9 cellular contexts compared by ENCODE assay signal in the genomic region with DNA sequence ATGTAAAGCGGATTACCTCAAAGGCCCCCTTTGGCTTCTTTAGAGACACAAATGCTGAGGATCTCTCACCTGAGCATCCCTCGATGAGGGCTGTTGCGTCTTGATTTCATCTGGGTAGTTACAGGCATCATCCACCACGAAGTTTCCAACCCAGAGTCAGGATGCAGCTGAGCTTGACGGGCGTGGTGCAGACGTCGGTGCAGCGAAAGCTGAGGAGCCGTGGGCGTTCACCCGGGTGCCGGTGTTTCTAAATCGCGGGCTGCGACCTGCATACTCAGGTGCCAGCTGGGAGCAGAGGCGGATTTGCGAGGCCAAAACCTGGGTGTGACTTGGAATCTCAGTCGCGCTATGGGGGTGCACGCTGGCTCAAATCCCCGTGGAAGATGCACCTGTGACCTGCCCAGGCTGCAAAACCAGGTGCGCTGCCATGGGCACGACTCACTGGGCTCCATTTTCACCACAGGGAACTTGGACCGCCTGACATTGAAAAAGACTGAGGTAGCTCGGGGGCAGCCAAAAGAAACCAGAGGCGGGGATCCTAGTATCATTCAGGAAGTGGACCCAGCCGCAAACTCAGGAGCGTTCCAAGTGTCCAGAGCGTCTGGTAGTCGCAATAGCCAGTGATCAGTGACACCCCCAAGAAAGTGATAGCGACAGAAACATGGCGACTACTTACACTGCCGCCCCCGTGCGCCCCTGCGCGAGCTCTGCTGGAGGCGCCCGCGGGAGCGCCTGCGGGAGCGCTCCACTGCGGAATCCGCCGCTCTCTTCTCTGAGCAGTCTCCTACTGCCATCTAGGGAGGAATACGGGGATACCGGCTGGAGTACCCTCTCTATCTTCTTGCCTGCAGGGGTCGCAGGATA. TPM values are rescaled to one million over a fixed set of nuclear protein-coding genes. Genes with fewer than 3 reads are reported as not detected.
DNase-seq lines count a peak whose midpoint lies in the region; ATAC-seq, FAIRE-seq and TF ChIP-seq lines count a peak whose summit lies in the region.
"Had no signal": no experiment of that assay in that cellular context is flagged by ENCODE, and none has a peak within 500 bp of the region (broad histone marks: within the 10 kb centered on the region; RNA-seq: fewer than 3 reads in every experiment).

No MANE protein-coding gene starts in this region.

- peaks cover 50% of the 10 kb centered on the region for H3K27me3 ChIP-seq in HUES6 (ENCODE audit: control insufficient read depth, insufficient read depth, low read length)
- H3K27me3 ChIP-seq in pancreas, result peaks cover 0 to 27% (median 10%) of the 10 kb centered on the region in 4 donors

- H3K9ac ChIP-seq in HUES6 (ENCODE audit: low read length), result peak overlapping the region; percentile 9

- H3K4me3 Mint-ChIP-seq in Calu3 (ENCODE audit: low read depth, unreplicated experiment), result peak overlapping the region; percentile 63

- H3K4me1 ChIP-seq in HUES6 (ENCODE audit: control insufficient read depth, insufficient read depth, low read length) (no peaks in the 10 kb centered on the region), pancreas (peaks cover 0 to 6% (median 0%) of the 10 kb centered on the region in 3 donors)

- H3K9me3 ChIP-seq in HUES6 (ENCODE audit: control insufficient read depth, insufficient read depth, low read depth, low read length), result no peaks in the 10 kb centered on the region; the same call in 1 of the 2 replicates
- no peaks in the 10 kb centered on the region for H3K9me3 ChIP-seq in pancreas

- BruUV-seq in Calu3 (replicated peaks; lab: Mats Ljungman, UMichigan), result no TSS peak

- WGBS in pancreas, 2 donors, result 2% methylated on average over 50 of the region's 50 CpGs

- ATAC-seq in activated naive CD4-positive, alpha-beta T cell treated with anti-CD3 and anti-CD28 coated beads, Interleukin-2, amount 50 U/mL, for 72 hours, result peak; percentile 45 to 77
- ATAC-seq in pancreas (peak; percentile 84 to 96 (median 94)), HG03196 (IDR thresholded peaks at IDR 0.05; ENCODE audit: unreplicated experiment) (no peak), GM21576 (IDR thresholded peaks at IDR 0.05; ENCODE audit: unreplicated experiment) (no peak)

- intact Hi-C loops in Calu3 (cut with micrococcal nuclease; ENCODE audit: unreplicated experiment) (loop anchor here (1.0 kb wide), 2 partner anchors 48 to 188 kb away; no protein-coding TSS in a partner anchor), head of caudate nucleus (cut with DNase I) (loop anchor here (5.0 kb wide), 2 partner anchors 50 to 190 kb away; no protein-coding TSS in a partner anchor), pancreas (cut with DNase I) (no loop called here)

- H3K4me1 Mint-ChIP-seq in Calu3 (ENCODE audit: low read depth, unreplicated experiment), result peaks cover 14% of the 10 kb centered on the region

- H3K36me3 ChIP-seq in HUES6 (ENCODE audit: control insufficient read depth, insufficient read depth, low read length) (no peaks in the 10 kb centered on the region), pancreas (no peaks in the 10 kb centered on the region)

- DNase-seq in Calu3, result peak; percentile 86
- DNase-seq in NCI-H82 treated with DMSO at 0.1 percent for 48 hours (lab: John Stamatoyannopoulos, UW; ENCODE audit: unreplicated experiment), result peak; percentile 86
- DNase-seq in activated naive CD4-positive, alpha-beta T cell treated with anti-CD3 and anti-CD28 coated beads, Interleukin-2, amount 50 U/mL, for 72 hours (ENCODE audit: low spot score in 2 of 2), result peak in 1 of 2 donors; percentile 50
- peak; percentile 69 to 95 (median 87) for DNase-seq in head of caudate nucleus
- peak; percentile 35 to 68 (median 46) for DNase-seq in pancreas

- H3K27ac Mint-ChIP-seq in Calu3 (ENCODE audit: unreplicated experiment), result no peak overlapping the region
- H3K27ac Mint-ChIP-seq in activated naive CD4-positive, alpha-beta T cell treated with anti-CD3 and anti-CD28 coated beads, Interleukin-2, amount 50 U/mL, for 72 hours, result peak overlapping the region in 1 of 2 donors; percentile 39

- peaks cover 100% of the 10 kb centered on the region for H3K27me3 Mint-ChIP-seq in Calu3 (ENCODE audit: unreplicated experiment)

- no peak for FAIRE-seq in pancreas (lab: Jason Lieb, UNC)

- TF ChIP-seq CTCF in Calu3 (IDR thresholded peaks at IDR 0.05; ENCODE audit: unreplicated experiment), result peak; percentile 98
- peak; percentile 29 to 66 (median 49) for TF ChIP-seq CTCF in pancreas (IDR thresholded peaks at IDR 0.05)

- no peaks in the 10 kb centered on the region for H3K36me3 Mint-ChIP-seq in Calu3 (ENCODE audit: insufficient read depth, unreplicated experiment)
- peaks cover 0 to 30% of the 10 kb centered on the region in 2 donors for H3K36me3 Mint-ChIP-seq in activated naive CD4-positive, alpha-beta T cell treated with anti-CD3 and anti-CD28 coated beads, Interleukin-2, amount 50 U/mL, for 72 hours

- H3K4me3 ChIP-seq in HUES6 (ENCODE audit: low read depth, low read length) (peak overlapping the region; percentile 70), pancreas (peak overlapping the region in 2 of 4 donors; percentile 20 to 39)

- no peaks in the 10 kb centered on the region for H3K9me3 Mint-ChIP-seq in Calu3 (ENCODE audit: low read depth, unreplicated experiment)
- H3K9me3 Mint-ChIP-seq in activated naive CD4-positive, alpha-beta T cell treated with anti-CD3 and anti-CD28 coated beads, Interleukin-2, amount 50 U/mL, for 72 hours, result no peaks in the 10 kb centered on the region

- H3K27ac ChIP-seq in HUES6 (ENCODE audit: low read depth, low read length) (no peak overlapping the region), pancreas (no peak overlapping the region)

- CTCF ChIA-PET in Calu3 (lab: Charles Lee), result interaction anchor here (0.6 to 3.3 kb wide), 19 partner anchors 9 to 464 kb away, joined by 3 to 74 read pairs (median 3); partner anchors contain the start of genes CCDC61 and FOXA3

RNA-seq across cellular contexts. Expression of gene IGFL4, which starts 36.4 kb away (rescaled TPM):
- not detected in 2 replicates for total RNA-seq in Calu3 (2022)
- total RNA-seq in activated naive CD4-positive, alpha-beta T cell treated with anti-CD3 and anti-CD28 coated beads, Interleukin-2, amount 50 U/mL, for 72 hours, result not detected
- under 1 TPM in 2 of 6 donors, not detected in 4; 0.15 to 0.28 TPM for total RNA-seq in pancreas
- under 1 TPM; 0.04 to 0.21 TPM for polyA plus RNA-seq in pancreas
- total RNA-seq: T-helper 2 cell treated with Interferon-gamma antibody and Interleukin-4, amounts not matched to agents 100 ng/mL and 5 ng/mL, for 36 hours had no signal

RNA-seq across cellular contexts. Expression of gene IGFL3, which starts 47.3 kb away (rescaled TPM):
- total RNA-seq in Calu3 (2022) (not detected in 2 replicates), pancreas (not detected)
- total RNA-seq in activated naive CD4-positive, alpha-beta T cell treated with anti-CD3 and anti-CD28 coated beads, Interleukin-2, amount 50 U/mL, for 72 hours, result not detected
- not detected for polyA plus RNA-seq in pancreas
- total RNA-seq: T-helper 2 cell treated with Interferon-gamma antibody and Interleukin-4, amounts not matched to agents 100 ng/mL and 5 ng/mL, for 36 hours had no signal

RNA-seq across cellular contexts. Expression of gene PGLYRP1, which starts 54.3 kb away (rescaled TPM):
- total RNA-seq in Calu3 (2022), result not detected in 2 replicates
- total RNA-seq in activated naive CD4-positive, alpha-beta T cell treated with anti-CD3 and anti-CD28 coated beads, Interleukin-2, amount 50 U/mL, for 72 hours, result not detected
- total RNA-seq in pancreas, result under 1 TPM in 1 of 6 donors, not detected in 5; 0.20 TPM
- not detected for polyA plus RNA-seq in pancreas
- total RNA-seq: T-helper 2 cell treated with Interferon-gamma antibody and Interleukin-4, amounts not matched to agents 100 ng/mL and 5 ng/mL, for 36 hours had no signal

Comparison
In these comparisons a context has a peak if more than half of its experiments do, and no peak if none do; other contexts are left out.
1. ATAC-seq: peak in activated naive CD4-positive, alpha-beta T cell treated with anti-CD3 and anti-CD28 coated beads, Interleukin-2, amount 50 U/mL, for 72 hours (2 of 2) and pancreas (4 of 4); none in HG03196 (single experiment) and GM21576 (single experiment).
2. intact Hi-C loops: an anchor here in Calu3 (1.0 kb wide) and head of caudate nucleus (5.0 kb wide); none called in pancreas.